19 cellular contexts compared by ENCODE assay signal in the genomic region with DNA sequence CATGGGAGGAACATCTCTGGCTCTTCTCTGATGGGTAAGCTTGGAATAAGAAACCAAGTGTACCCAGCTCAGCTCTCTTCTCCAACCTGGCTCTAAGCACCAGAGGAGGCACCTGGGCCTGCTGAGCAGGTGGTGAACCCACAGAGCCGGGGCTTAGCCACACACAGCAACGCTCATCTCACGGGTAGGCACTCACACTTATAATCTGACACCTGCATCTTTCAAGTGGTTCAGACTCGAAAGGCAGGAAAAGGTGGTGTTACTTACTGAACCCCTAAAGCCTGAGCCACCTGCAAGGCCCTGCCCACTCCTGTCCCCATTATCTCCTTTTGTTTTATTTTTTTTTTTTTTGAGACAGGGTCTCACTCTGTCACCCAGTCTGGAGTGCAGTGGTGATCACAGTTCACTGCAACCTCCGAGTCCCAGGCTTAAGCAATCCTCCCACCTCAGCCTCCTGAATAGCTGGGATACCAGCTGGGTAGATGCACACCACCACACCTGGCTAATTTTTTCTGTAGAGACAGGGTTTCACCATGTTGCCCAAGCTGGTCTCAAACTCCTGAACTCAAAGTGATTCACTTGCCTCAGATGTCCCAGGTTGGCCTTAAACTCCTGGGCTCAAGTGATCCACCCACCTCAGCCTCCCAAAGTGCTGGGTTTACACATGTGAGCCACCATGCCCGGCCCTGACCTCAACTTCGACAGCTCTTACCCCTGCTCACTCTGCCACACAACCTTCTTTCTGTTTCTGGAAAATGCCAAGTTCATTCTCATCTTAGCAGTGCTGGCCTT. TPM values are rescaled to one million over a fixed set of nuclear protein-coding genes. Genes with fewer than 3 reads are reported as not detected.
DNase-seq lines count a peak whose midpoint lies in the region; ATAC-seq and TF ChIP-seq lines count a peak whose summit lies in the region.
"Had no signal": no experiment of that assay in that cellular context is flagged by ENCODE, and none has a peak within 500 bp of the region (broad histone marks: within the 10 kb centered on the region; RNA-seq: fewer than 3 reads in every experiment).

No MANE protein-coding gene starts in this region.

- H3K14ac ChIP-seq in H9 (ENCODE audit: insufficient read depth, low read length): no peak overlapping the region

- H3T11ph ChIP-seq in H9 (ENCODE audit: low read length): no peak overlapping the region

- POLR2A ChIA-PET in naive thymus-derived CD4-positive, alpha-beta T cell (lab: Charles Lee): interaction anchor here (1.2 to 4.5 kb wide), 5 partner anchors 9 to 40 kb away, joined by 3 to 19 read pairs (median 4); partner anchors contain the start of genes FBXL12 and ZNF846

- H2BK20ac ChIP-seq in H9 (ENCODE audit: low read depth, low read length, poor library complexity, severe bottlenecking): no peak overlapping the region

- H2AFZ ChIP-seq in H9 (ENCODE audit: low read length): no peak overlapping the region

- peak overlapping the region; percentile 49 for H3K27ac Mint-ChIP-seq in activated T-helper 2 cell treated with anti-CD3 and anti-CD28 coated beads, Interferon-gamma antibody, Interleukin-2, Interleukin-4, amounts not matched to agents 10 μg/mL and 5 μg/mL and 100 μg/mL, durations not matched to agents 14 hours and 24 hours and 36 hours
- peak overlapping the region; percentile 4 to 95 (median 85) for H3K27ac Mint-ChIP-seq in naive thymus-derived CD4-positive, alpha-beta T cell
- no peak overlapping the region for H3K27ac Mint-ChIP-seq in H9
- H3K27ac Mint-ChIP-seq: HFFc6 had no signal

- peaks cover 47% of the 10 kb centered on the region for H3K36me3 ChIP-seq in KOPT-K1 (ENCODE audit: insufficient read depth, low read length)
- H3K36me3 ChIP-seq in naive thymus-derived CD4-positive, alpha-beta T cell (ENCODE audit: control insufficient read depth in 2 of 3, insufficient read depth in 3 of 3, low read length in 3 of 3): peaks cover 4 to 23% (median 9%) of the 10 kb centered on the region in 3 experiments

- peak; percentile 35 for DNase-seq in activated T-cell treated with anti-CD3 and anti-CD28 coated beads, Interleukin-2, amount 50 U/mL, for 1 hour
- DNase-seq in activated T-cell treated with anti-CD3 and anti-CD28 coated beads for 4 hours: no peak
- DNase-seq in activated T-helper 2 cell treated with anti-CD3 and anti-CD28 coated beads, Interferon-gamma antibody, Interleukin-2, Interleukin-4, amounts not matched to agents 10 μg/mL and 5 μg/mL and 100 μg/mL, durations not matched to agents 14 hours and 24 hours and 36 hours (ENCODE audit: low spot score): no peak
- peak in 7 of 9 donors; percentile 38 to 73 (median 68) for DNase-seq in naive thymus-derived CD4-positive, alpha-beta T cell
- no peak for DNase-seq in COLO668 (lab: John Stamatoyannopoulos, UW; ENCODE audit: unreplicated experiment)
- no peak for DNase-seq in H9
- no peak for DNase-seq in NAMALWA (ENCODE audit: low spot score)
- DNase-seq: HFFc6; left lung; NCI-H1694 treated with DMSO at 0.1 percent for 48 hours; NCI-H524; SIG-M5; stimulated activated CD4-positive, alpha-beta T cell treated with anti-CD3 and anti-CD28 coated beads, Interleukin-1b, Interleukin-23, amount 100 ng/mL, for 48 hours; substantia nigra had no signal

- H3K56ac ChIP-seq in H9 (ENCODE audit: insufficient read length, low read depth, low read length): no peak overlapping the region

- no peaks in the 10 kb centered on the region for H3K27me3 Mint-ChIP-seq in activated T-helper 2 cell treated with anti-CD3 and anti-CD28 coated beads, Interferon-gamma antibody, Interleukin-2, Interleukin-4, amounts not matched to agents 10 μg/mL and 5 μg/mL and 100 μg/mL, durations not matched to agents 14 hours and 24 hours and 36 hours (ENCODE audit: low read depth)
- H3K27me3 Mint-ChIP-seq in naive thymus-derived CD4-positive, alpha-beta T cell: no peaks in the 10 kb centered on the region
- H3K27me3 Mint-ChIP-seq in H9 (ENCODE audit: low read depth): no peaks in the 10 kb centered on the region

- H4K8ac ChIP-seq in H9 (replicated peaks; ENCODE audit: insufficient read length, low read depth, low read length): no peak overlapping the region

- H3K4me3 ChIP-seq in naive thymus-derived CD4-positive, alpha-beta T cell (ENCODE audit: low read length): no peak overlapping the region
- H3K4me3 ChIP-seq: breast epithelium, esophagus muscularis mucosa, left lung had no signal

- no peak overlapping the region for H3K18ac ChIP-seq in H9 (ENCODE audit: insufficient read length, low read depth, low read length)

- no peak overlapping the region for H3K4me2 ChIP-seq in H9 (ENCODE audit: insufficient read depth, insufficient read length, low read length)

- H3K23ac ChIP-seq in H9 (ENCODE audit: insufficient read length, low read depth, low read length): no peak overlapping the region

- H3K9me3 Mint-ChIP-seq in activated T-helper 2 cell treated with anti-CD3 and anti-CD28 coated beads, Interferon-gamma antibody, Interleukin-2, Interleukin-4, amounts not matched to agents 10 μg/mL and 5 μg/mL and 100 μg/mL, durations not matched to agents 14 hours and 24 hours and 36 hours: peaks cover 4% of the 10 kb centered on the region
- H3K9me3 Mint-ChIP-seq in naive thymus-derived CD4-positive, alpha-beta T cell: peaks cover 0 to 3% (median 0%) of the 10 kb centered on the region in 11 donors
- peaks cover 2% of the 10 kb centered on the region in 2 experiments; a peak in 2 of 5 replicates for H3K9me3 Mint-ChIP-seq in H9
- H3K9me3 Mint-ChIP-seq: HFFc6 had no signal

- no peak overlapping the region for H4K91ac ChIP-seq in H9 (ENCODE audit: insufficient read length, low read depth, low read length)

- no peak overlapping the region for H2BK15ac ChIP-seq in H9 (ENCODE audit: low read depth, low read length)

- H3K4me1 Mint-ChIP-seq in activated T-helper 2 cell treated with anti-CD3 and anti-CD28 coated beads, Interferon-gamma antibody, Interleukin-2, Interleukin-4, amounts not matched to agents 10 μg/mL and 5 μg/mL and 100 μg/mL, durations not matched to agents 14 hours and 24 hours and 36 hours (ENCODE audit: low read depth): peaks cover 4% of the 10 kb centered on the region
- H3K4me1 Mint-ChIP-seq in naive thymus-derived CD4-positive, alpha-beta T cell: peaks cover 9 to 50% (median 36%) of the 10 kb centered on the region in 7 donors
- no peaks in the 10 kb centered on the region for H3K4me1 Mint-ChIP-seq in H9

- no peak overlapping the region for H3K4me3 Mint-ChIP-seq in activated T-helper 2 cell treated with anti-CD3 and anti-CD28 coated beads, Interferon-gamma antibody, Interleukin-2, Interleukin-4, amounts not matched to agents 10 μg/mL and 5 μg/mL and 100 μg/mL, durations not matched to agents 14 hours and 24 hours and 36 hours (ENCODE audit: low read depth)
- H3K4me3 Mint-ChIP-seq in naive thymus-derived CD4-positive, alpha-beta T cell: peak overlapping the region in 9 of 10 donors; percentile 6 to 83 (median 63)
- H3K4me3 Mint-ChIP-seq in H9: no peak overlapping the region; a peak in 1 of 5 replicates
- H3K4me3 Mint-ChIP-seq: HFFc6 had no signal

- H3K4ac ChIP-seq in H9 (ENCODE audit: low read depth, low read length): no peak overlapping the region

- no peak overlapping the region for H3K9ac ChIP-seq in H9 (ENCODE audit: extremely low read depth, insufficient read length, low read length)

- peaks cover 29 to 52% of the 10 kb centered on the region in 2 donors for H3K4me1 ChIP-seq in naive thymus-derived CD4-positive, alpha-beta T cell (ENCODE audit: control insufficient read depth in 2 of 2, insufficient read depth in 2 of 2, low read length in 2 of 2)
- H3K4me1 ChIP-seq in H9 (ENCODE audit: insufficient read depth, low read length): no peaks in the 10 kb centered on the region
- H3K4me1 ChIP-seq: breast epithelium, esophagus muscularis mucosa, left lung had no signal

- no peak overlapping the region for H4K5ac ChIP-seq in H9 (ENCODE audit: insufficient read length, low read depth, low read length)

- no peaks in the 10 kb centered on the region for H3K23me2 ChIP-seq in H9 (ENCODE audit: insufficient read length, low read depth, low read length, poor library complexity, severe bottlenecking)

- H3K9me3 ChIP-seq in KOPT-K1 (ENCODE audit: insufficient read depth, low read length, poor library complexity, severe bottlenecking): peaks cover 6% of the 10 kb centered on the region
- no peaks in the 10 kb centered on the region for H3K9me3 ChIP-seq in naive thymus-derived CD4-positive, alpha-beta T cell (ENCODE audit: control insufficient read depth in 2 of 3, low read length in 3 of 3)
- no peaks in the 10 kb centered on the region for H3K9me3 ChIP-seq in H9 (ENCODE audit: control insufficient read depth, low read depth, low read length)
- H3K9me3 ChIP-seq: breast epithelium, esophagus muscularis mucosa, left lung had no signal

- no peak for TF ChIP-seq CTCF in H9 (conservative IDR thresholded peaks at IDR 0.05)

- no peak overlapping the region for H2BK12ac ChIP-seq in H9 (ENCODE audit: insufficient read length, low read depth, low read length)

- peak overlapping the region; percentile 33 for H3K27ac ChIP-seq in KOPT-K1 (ENCODE audit: low read depth, low read length, poor library complexity, severe bottlenecking)
- H3K27ac ChIP-seq in naive thymus-derived CD4-positive, alpha-beta T cell (ENCODE audit: low read depth, low read length): peak overlapping the region; percentile 61
- no peak overlapping the region for H3K27ac ChIP-seq in H9 (ENCODE audit: insufficient read length, low read depth, low read length)
- H3K27ac ChIP-seq: breast epithelium, esophagus muscularis mucosa, left lung had no signal

- H3K36me3 Mint-ChIP-seq in activated T-helper 2 cell treated with anti-CD3 and anti-CD28 coated beads, Interferon-gamma antibody, Interleukin-2, Interleukin-4, amounts not matched to agents 10 μg/mL and 5 μg/mL and 100 μg/mL, durations not matched to agents 14 hours and 24 hours and 36 hours (ENCODE audit: low read depth): peaks cover 28% of the 10 kb centered on the region
- peaks cover 4 to 17% (median 12%) of the 10 kb centered on the region in 5 donors for H3K36me3 Mint-ChIP-seq in naive thymus-derived CD4-positive, alpha-beta T cell
- peaks cover 16 to 41% (median 29%) of the 10 kb centered on the region in 3 experiments for H3K36me3 Mint-ChIP-seq in H9 (ENCODE audit: insufficient read depth in 1 of 3, low read depth in 3 of 3)

- peaks cover 3% of the 10 kb centered on the region for H3K79me1 ChIP-seq in H9 (ENCODE audit: insufficient read depth, low read depth, low read length, poor library complexity, severe bottlenecking)

- no peak overlapping the region for H2AK5ac ChIP-seq in H9 (ENCODE audit: insufficient read length, low read length)

- no peaks in the 10 kb centered on the region for H4K20me1 ChIP-seq in H9 (ENCODE audit: control insufficient read depth, insufficient read depth, insufficient read length)

- no CpG with 5 or more reads among the region's 7 CpGs for WGBS in H9 (ENCODE audit: extremely low coverage, insufficient read length, low lambda C conversion rate)

- H2BK120ac ChIP-seq in H9 (ENCODE audit: low read depth, low read length, poor library complexity, severe bottlenecking): no peak overlapping the region

- peak; percentile 90 for ATAC-seq in naive thymus-derived CD4-positive, alpha-beta T cell
- ATAC-seq: left lung, sciatic nerve had no signal

- intact Hi-C loops in activated T-helper 2 cell treated with anti-CD3 and anti-CD28 coated beads, Interferon-gamma antibody, Interleukin-2, Interleukin-4, amounts not matched to agents 10 μg/mL and 5 μg/mL and 100 μg/mL, durations not matched to agents 14 hours and 24 hours and 36 hours (cut with micrococcal nuclease): no loop called here
- intact Hi-C loops in naive thymus-derived CD4-positive, alpha-beta T cell (cut with micrococcal nuclease): loop anchor here in 1 of 2 donors (1.0 kb wide), 2 partner anchors 10 to 26 kb away; partner anchors contain the start of genes FBXL12 and PIN1

- H3K79me2 ChIP-seq in H9 (ENCODE audit: insufficient read depth, low read length): no peaks in the 10 kb centered on the region; the same call in 1 of the 2 replicates

- CTCF ChIA-PET in naive thymus-derived CD4-positive, alpha-beta T cell (lab: Charles Lee): interaction anchor here (0.6 to 1.9 kb wide), 3 partner anchors 9 to 279 kb away, joined by 3 to 4 read pairs (median 3); partner anchors contain the start of gene FBXL12

- no peak overlapping the region for H2BK5ac ChIP-seq in H9 (ENCODE audit: insufficient read length, low read length)

- H3K27me3 ChIP-seq in naive thymus-derived CD4-positive, alpha-beta T cell (ENCODE audit: control insufficient read depth in 2 of 2, insufficient read depth in 2 of 2, low read length in 2 of 2): no peaks in the 10 kb centered on the region
- H3K27me3 ChIP-seq in H9 (ENCODE audit: insufficient read depth, low read length): no peaks in the 10 kb centered on the region
- H3K27me3 ChIP-seq: breast epithelium, esophagus muscularis mucosa, left lung had no signal

RNA-seq across cellular contexts. Expression of gene FBXL12, which starts 9.8 kb away (rescaled TPM):
- 23.4 and 23.7 TPM in 2 replicates for total RNA-seq in activated T-helper 2 cell treated with anti-CD3 and anti-CD28 coated beads, Interferon-gamma antibody, Interleukin-2, Interleukin-4, amounts not matched to agents 10 μg/mL and 5 μg/mL and 100 μg/mL, durations not matched to agents 14 hours and 24 hours and 36 hours
- total RNA-seq in naive thymus-derived CD4-positive, alpha-beta T cell: 10 to 100 TPM; 16.8 to 36.2 (median 34.0) TPM
- polyA plus RNA-seq in naive thymus-derived CD4-positive, alpha-beta T cell: 10 to 100 TPM in 1 of 2 donors, 1 to 10 TPM in 1; 8.5 to 16.1 TPM
- total RNA-seq in H9 (2021): 31.8 and 34.9 TPM in 2 replicates

RNA-seq across cellular contexts. Expression of gene UBL5, which starts 18.7 kb away (rescaled TPM):
- total RNA-seq in activated T-helper 2 cell treated with anti-CD3 and anti-CD28 coated beads, Interferon-gamma antibody, Interleukin-2, Interleukin-4, amounts not matched to agents 10 μg/mL and 5 μg/mL and 100 μg/mL, durations not matched to agents 14 hours and 24 hours and 36 hours: 331 and 335 TPM in 2 replicates
- 100 to 1,000 TPM; 182 to 375 (median 198) TPM for total RNA-seq in naive thymus-derived CD4-positive, alpha-beta T cell
- polyA plus RNA-seq in naive thymus-derived CD4-positive, alpha-beta T cell: 100 to 1,000 TPM; 613 to 717 TPM
- total RNA-seq in H9 (2021): 393 and 405 TPM in 2 replicates

RNA-seq across cellular contexts. Expression of gene PIN1, which starts 26.1 kb away (rescaled TPM):
- total RNA-seq in activated T-helper 2 cell treated with anti-CD3 and anti-CD28 coated beads, Interferon-gamma antibody, Interleukin-2, Interleukin-4, amounts not matched to agents 10 μg/mL and 5 μg/mL and 100 μg/mL, durations not matched to agents 14 hours and 24 hours and 36 hours: 84.3 and 87.3 TPM in 2 replicates
- 10 to 100 TPM; 41.4 to 93.2 (median 61.1) TPM for total RNA-seq in naive thymus-derived CD4-positive, alpha-beta T cell
- polyA plus RNA-seq in naive thymus-derived CD4-positive, alpha-beta T cell: 10 to 100 TPM; 88.9 to 94.7 TPM
- total RNA-seq in H9 (2021): 106 and 110 TPM in 2 replicates

RNA-seq across cellular contexts. Expression of gene ZNF846, which starts 40.5 kb away (rescaled TPM):
- total RNA-seq in activated T-helper 2 cell treated with anti-CD3 and anti-CD28 coated beads, Interferon-gamma antibody, Interleukin-2, Interleukin-4, amounts not matched to agents 10 μg/mL and 5 μg/mL and 100 μg/mL, durations not matched to agents 14 hours and 24 hours and 36 hours: 3.2 and 3.7 TPM in 2 replicates
- total RNA-seq in naive thymus-derived CD4-positive, alpha-beta T cell: 10 to 100 TPM in 3 of 5 experiments, 1 to 10 TPM in 2; 5.1 to 24.8 (median 13.0) TPM
- polyA plus RNA-seq in naive thymus-derived CD4-positive, alpha-beta T cell: 10 to 100 TPM in 1 of 2 donors, 1 to 10 TPM in 1; 6.2 to 10.0 TPM
- total RNA-seq in H9 (2021): 8.1 and 9.2 TPM in 2 replicates
- total RNA-seq: HT1080 had no signal

Comparison
In these comparisons a context has a peak if more than half of its experiments do, and no peak if none do; other contexts are left out.
1. DNase-seq: peak in activated T-cell treated with anti-CD3 and anti-CD28 coated beads, Interleukin-2, amount 50 U/mL, for 1 hour (single experiment) and naive thymus-derived CD4-positive, alpha-beta T cell (7 of 9); none in activated T-cell treated with anti-CD3 and anti-CD28 coated beads for 4 hours (single experiment), activated T-helper 2 cell treated with anti-CD3 and anti-CD28 coated beads, Interferon-gamma antibody, Interleukin-2, Interleukin-4, amounts not matched to agents 10 μg/mL and 5 μg/mL and 100 μg/mL, durations not matched to agents 14 hours and 24 hours and 36 hours (single experiment), COLO668 (single experiment), H9 (single experiment) and NAMALWA (single experiment).
2. H3K27ac Mint-ChIP-seq: peak in activated T-helper 2 cell treated with anti-CD3 and anti-CD28 coated beads, Interferon-gamma antibody, Interleukin-2, Interleukin-4, amounts not matched to agents 10 μg/mL and 5 μg/mL and 100 μg/mL, durations not matched to agents 14 hours and 24 hours and 36 hours (single experiment) and naive thymus-derived CD4-positive, alpha-beta T cell (9 of 9); none in H9 (0 of 3).
3. H3K4me3 Mint-ChIP-seq: peak in naive thymus-derived CD4-positive, alpha-beta T cell (9 of 10); none in activated T-helper 2 cell treated with anti-CD3 and anti-CD28 coated beads, Interferon-gamma antibody, Interleukin-2, Interleukin-4, amounts not matched to agents 10 μg/mL and 5 μg/mL and 100 μg/mL, durations not matched to agents 14 hours and 24 hours and 36 hours (single experiment) and H9 (0 of 2).